Comparison of ENCODE assay signal across 30 cellular contexts in genomic region chr4:141815646-141816045, GRCh38.
"Had no signal": no experiment of that assay in that cellular context is flagged by ENCODE, and none has a peak within 500 bp of the region (broad histone marks: within the 10 kb centered on the region; RNA-seq: fewer than 3 reads in every experiment).

No MANE protein-coding gene starts in this region.

- H3K9me3 Mint-ChIP-seq: endodermal cell, nephron progenitor cell had no signal

- H3K36me3 ChIP-seq: gastrocnemius medialis, heart left ventricle, ovary, right lobe of liver, thyroid gland, vagina had no signal

- H3K27ac ChIP-seq: epithelial cell of prostate, gastrocnemius medialis, heart left ventricle, hepatocyte, ovary, right lobe of liver, thyroid gland, vagina had no signal

- H3K27me3 Mint-ChIP-seq: dendritic cell treated with granulocyte-macrophage colony-stimulating factor and Interleukin-4, amounts not matched to agents 40 ng/mL and 50 ng/mL, for 4 days had no signal

- H3K9me3 ChIP-seq: gastrocnemius medialis, heart left ventricle, ovary, right lobe of liver, thyroid gland, vagina had no signal

- H3K27ac Mint-ChIP-seq: dendritic cell treated with granulocyte-macrophage colony-stimulating factor and Interleukin-4, amounts not matched to agents 40 ng/mL and 50 ng/mL, for 4 days; endodermal cell; memory B cell; naive thymus-derived CD8-positive, alpha-beta T cell; nephron progenitor cell; stimulated activated naive CD8-positive, alpha-beta T cell treated with anti-CD3 and anti-CD28 coated beads, Interleukin-15, amount 100 ng/mL, for 72 hours had no signal

- H3K4me3 ChIP-seq: gastrocnemius medialis, heart left ventricle, hepatocyte, lung, ovary, right lobe of liver, smooth muscle cell, thyroid gland, vagina had no signal

- H3K4me1 ChIP-seq: gastrocnemius medialis, heart left ventricle, right lobe of liver, vagina had no signal

- ATAC-seq: esophagus mucosa; gastrocnemius medialis; heart left ventricle; left lobe of liver; naive thymus-derived CD8-positive, alpha-beta T cell; right lobe of liver; stimulated activated naive CD8-positive, alpha-beta T cell treated with anti-CD3 and anti-CD28 coated beads, Interleukin-15, amount 100 ng/mL, for 72 hours had no signal

- H3K4me3 Mint-ChIP-seq: dendritic cell treated with granulocyte-macrophage colony-stimulating factor and Interleukin-4, amounts not matched to agents 40 ng/mL and 50 ng/mL, for 4 days; endodermal cell; memory B cell; naive thymus-derived CD8-positive, alpha-beta T cell; nephron progenitor cell; stimulated activated naive CD8-positive, alpha-beta T cell treated with anti-CD3 and anti-CD28 coated beads, Interleukin-15, amount 100 ng/mL, for 72 hours had no signal

- H3K27me3 ChIP-seq: gastrocnemius medialis, heart left ventricle, hepatocyte, ovary, right lobe of liver, thyroid gland, vagina had no signal

- H2AFZ ChIP-seq: hepatocyte had no signal

- H3K36me3 Mint-ChIP-seq: memory B cell; naive thymus-derived CD8-positive, alpha-beta T cell had no signal

- H3K4me2 ChIP-seq: hepatocyte, smooth muscle cell had no signal

- H3K4me1 Mint-ChIP-seq: memory B cell; naive thymus-derived CD8-positive, alpha-beta T cell; stimulated activated naive CD8-positive, alpha-beta T cell treated with anti-CD3 and anti-CD28 coated beads, Interleukin-15, amount 100 ng/mL, for 72 hours had no signal

- DNase-seq: effector CD8-positive, alpha-beta T cell; endodermal cell; foreskin fibroblast; gastrocnemius medialis; heart left ventricle; kidney; midbrain; nephron progenitor cell; occipital lobe; ovary; retina; right lobe of liver; stimulated activated CD4-positive, alpha-beta T cell treated with anti-CD3 and anti-CD28 coated beads, Interleukin-12 subunit alpha, Interleukin-12 subunit beta, amount 100 ng/mL, for 4 hours; stimulated activated CD4-positive, alpha-beta T cell treated with anti-CD3 and anti-CD28 coated beads, Interleukin-1b, Interleukin-23, amount 100 ng/mL, for 48 hours; stimulated activated CD4-positive, alpha-beta T cell treated with anti-CD3 and anti-CD28 coated beads, Interleukin-4, amount 100 ng/mL, for 1 hour; stimulated activated CD8-positive, alpha-beta memory T cell treated with anti-CD3 and anti-CD28 coated beads, Interleukin-4, amount 100 ng/mL, for 48 hours; stimulated activated naive CD4-positive, alpha-beta T cell; stimulated activated naive CD8-positive, alpha-beta T cell treated with anti-CD3 and anti-CD28 coated beads, Interleukin-15, amount 100 ng/mL, for 72 hours; thyroid gland; trophoblast cell had no signal
